9 cellular contexts compared by ENCODE assay signal in genomic region chr7:105875505-105875904, GRCh38. TPM values are rescaled to one million over a fixed set of nuclear protein-coding genes. Genes with fewer than 3 reads are reported as not detected.
A peak's percentile ranks its signal among the peaks of the same experiment; 100 is the strongest.
DNase-seq lines count a peak whose midpoint lies in the region; ATAC-seq and TF ChIP-seq lines count a peak whose summit lies in the region.
"Had no signal": no experiment of that assay in that cellular context is flagged by ENCODE, and none has a peak within 500 bp of the region (broad histone marks: within the 10 kb centered on the region; RNA-seq: fewer than 3 reads in every experiment).

No MANE protein-coding gene starts in this region.

- H3K4me1 Mint-ChIP-seq in naive B cell = peaks cover 7 to 19% (median 9%) of the 10 kb centered on the region in 3 donors

- H3K36me3 Mint-ChIP-seq in naive B cell = no peaks in the 10 kb centered on the region

- H2AFZ ChIP-seq in Loucy (ENCODE audit: low read length) = peak overlapping the region; percentile 99

- TF ChIP-seq CTCF in AG04449 (IDR thresholded peaks at IDR 0.05; ENCODE audit: insufficient read depth, low read length, missing control alignments) (no peak), Loucy (conservative IDR thresholded peaks at IDR 0.05; ENCODE audit: low read length) (no peak), coronary artery (IDR thresholded peaks at IDR 0.05) (no peak)

- H3F3A ChIP-seq in Loucy (ENCODE audit: low read depth) = no peaks in the 10 kb centered on the region

- peak overlapping the region; percentile 78 for H3K4me2 ChIP-seq in Loucy (ENCODE audit: low read depth, low read length, poor library complexity, severe bottlenecking)

- peak overlapping the region; percentile 75 for H3K9ac ChIP-seq in Loucy (ENCODE audit: low read depth, low read length, poor library complexity, severe bottlenecking)

- H3K4me1 ChIP-seq in Loucy (ENCODE audit: insufficient read depth, low read length, poor library complexity, severe bottlenecking) = peaks cover 14% of the 10 kb centered on the region

- peak overlapping the region; percentile 80 to 97 (median 92) for H3K4me3 Mint-ChIP-seq in naive B cell

- no peak overlapping the region for H3K27ac Mint-ChIP-seq in naive B cell

- no peaks in the 10 kb centered on the region for H3K9me3 Mint-ChIP-seq in naive B cell

- no peak for DNase-seq in AG04449 (ENCODE audit: low read depth, low spot score)
- DNase-seq in coronary artery (ENCODE audit: low spot score) = no peak
- DNase-seq in naive B cell = no peak
- DNase-seq in AG08395 (ENCODE audit: low spot score) = no peak
- no peak for DNase-seq in DMS79 treated with DMSO at 0.1 percent for 48 hours (lab: John Stamatoyannopoulos, UW)
- DNase-seq in DMS53 (lab: John Stamatoyannopoulos, UW) = no peak
- DNase-seq: NCI-H187 had no signal

- H3K4me3 ChIP-seq in AG04449 (ENCODE audit: low read depth, low read length) = peak overlapping the region; percentile 76
- peak overlapping the region; percentile 78 for H3K4me3 ChIP-seq in Loucy (ENCODE audit: low read length, poor library complexity, severe bottlenecking)
- peak overlapping the region; percentile 98 for H3K4me3 ChIP-seq in coronary artery

- H3K27me3 Mint-ChIP-seq in naive B cell = peaks cover 13 to 24% (median 22%) of the 10 kb centered on the region in 3 donors

- H3K36me3 ChIP-seq in Loucy (ENCODE audit: insufficient read depth, low read length) = no peaks in the 10 kb centered on the region

- H3K27me3 ChIP-seq in Loucy (ENCODE audit: insufficient read depth, low read length, poor library complexity, severe bottlenecking) = peaks cover 22% of the 10 kb centered on the region

- ATAC-seq in naive B cell (ENCODE audit: low read depth in 2 of 2) (no peak), GM21529 (IDR thresholded peaks at IDR 0.05; ENCODE audit: unreplicated experiment) (no peak)

- H3K27ac ChIP-seq in coronary artery = peak overlapping the region in 1 of 2 donors; percentile 55

- no peaks in the 10 kb centered on the region for H3K9me3 ChIP-seq in Loucy (ENCODE audit: insufficient read depth, low read depth, low read length)

- no peaks in the 10 kb centered on the region for H3K79me2 ChIP-seq in Loucy (ENCODE audit: insufficient read depth, low read length)

- POLR2A ChIA-PET in AG04449 (lab: Yijun Ruan, JAX) = interaction anchor here (0.9 kb wide), 1 partner anchor 23 kb away, joined by 5 read pairs; no protein-coding TSS in a partner anchor

- CTCF ChIA-PET in AG04449 (lab: Yijun Ruan, JAX) = interaction anchor here (0.7 to 1.7 kb wide), 4 partner anchors 12 to 278 kb away, joined by 3 to 4 read pairs (median 3); no protein-coding TSS in a partner anchor

- H3K9me2 ChIP-seq in Loucy (replicated peaks; ENCODE audit: low read depth, low read length) = no peaks in the 10 kb centered on the region

- H4K20me1 ChIP-seq in Loucy (ENCODE audit: insufficient read depth, low read length, poor library complexity, severe bottlenecking) = no peaks in the 10 kb centered on the region

RNA-seq across cellular contexts. Expression of gene ATXN7L1, which starts 0.9 kb away (rescaled TPM):
- 10 to 100 TPM in 5 of 6 donors, 1 to 10 TPM in 1; 9.8 to 18.2 (median 10.8) TPM for polyA plus RNA-seq in naive B cell (ENCODE audit: low read depth in 6 of 6)
